Comparison of ENCODE assay signal across 8 cellular contexts in the genomic region with DNA sequence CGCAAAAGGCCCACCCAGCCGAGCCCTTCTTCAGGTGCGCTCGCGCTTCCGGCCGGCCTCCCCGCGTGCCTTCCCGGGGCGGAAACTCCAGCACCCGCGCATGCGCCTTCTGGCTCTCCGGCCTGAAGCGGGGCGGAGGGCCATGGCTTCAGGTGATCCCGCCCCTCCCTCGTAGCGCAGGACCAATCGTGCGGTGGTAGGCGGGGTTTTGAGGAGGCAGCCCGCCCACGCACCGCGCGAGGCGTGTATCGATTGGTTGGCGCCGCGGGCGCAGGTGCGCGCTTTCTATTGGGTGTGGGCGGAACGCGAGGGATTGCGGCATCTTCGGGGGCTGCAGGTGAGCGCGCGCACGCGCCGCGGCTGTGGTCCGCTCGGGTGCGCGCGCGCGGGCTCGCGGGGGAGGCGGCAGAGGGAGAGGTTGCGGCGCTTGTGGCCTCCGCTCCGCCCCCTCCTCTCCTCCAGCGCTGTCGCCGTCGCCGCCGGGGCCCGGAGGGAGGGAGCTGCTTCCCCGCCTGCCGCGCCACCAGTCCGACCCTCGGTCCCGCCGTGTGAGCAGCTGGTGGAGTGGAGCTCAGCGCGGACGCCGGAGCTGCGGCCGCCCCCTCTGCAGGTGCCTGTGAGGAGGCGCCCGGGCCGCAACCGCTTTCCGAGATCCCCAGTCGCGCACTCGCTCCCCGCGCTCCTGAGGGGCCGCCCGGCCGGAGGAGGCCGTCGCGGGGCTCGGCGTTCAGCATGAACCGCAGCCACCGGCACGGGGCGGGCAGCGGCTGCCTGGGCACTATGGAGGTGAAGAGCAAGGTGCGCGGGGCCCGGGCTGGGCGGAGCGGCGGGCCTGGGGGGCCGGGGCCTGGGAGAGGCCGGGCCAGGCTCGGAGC. TPM values are rescaled to one million over a fixed set of nuclear protein-coding genes. Genes with fewer than 3 reads are reported as not detected.
A peak's percentile ranks its signal among the peaks of the same experiment; 100 is the strongest.
DNase-seq lines count a peak whose midpoint lies in the region; ATAC-seq and TF ChIP-seq lines count a peak whose summit lies in the region.

A gene with protein sequence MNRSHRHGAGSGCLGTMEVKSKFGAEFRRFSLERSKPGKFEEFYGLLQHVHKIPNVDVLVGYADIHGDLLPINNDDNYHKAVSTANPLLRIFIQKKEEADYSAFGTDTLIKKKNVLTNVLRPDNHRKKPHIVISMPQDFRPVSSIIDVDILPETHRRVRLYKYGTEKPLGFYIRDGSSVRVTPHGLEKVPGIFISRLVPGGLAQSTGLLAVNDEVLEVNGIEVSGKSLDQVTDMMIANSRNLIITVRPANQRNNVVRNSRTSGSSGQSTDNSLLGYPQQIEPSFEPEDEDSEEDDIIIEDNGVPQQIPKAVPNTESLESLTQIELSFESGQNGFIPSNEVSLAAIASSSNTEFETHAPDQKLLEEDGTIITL (plus strand): TSS at position 526 of the 875 bp plus-strand sequence. CDS start 207 bp downstream, at position 733.

- no peak for TF ChIP-seq EP300 in Ishikawa (IDR thresholded peaks at IDR 0.05; ENCODE audit: borderline replicate concordance)

- peak within 1 kb of the TSS; percentile 92 for H3K4me3 ChIP-seq in epithelial cell of proximal tubule (ENCODE audit: low read depth, low read length)

- ATAC-seq in GM21717 (IDR thresholded peaks at IDR 0.05; ENCODE audit: unreplicated experiment) = peak; percentile 80

- TF ChIP-seq CTCF in epithelial cell of proximal tubule (conservative IDR thresholded peaks at IDR 0.05; ENCODE audit: low read depth, low read length) = no peak

- DNase-seq in DMS53 (lab: John Stamatoyannopoulos, UW) = peak; percentile 100
- peak; percentile 98 for DNase-seq in OCI-M1 (lab: John Stamatoyannopoulos, UW)
- DNase-seq in activated T-cell treated with anti-CD3 and anti-CD28 coated beads for 48 hours (ENCODE audit: low read depth) = peak; percentile 99
- DNase-seq in epithelial cell of proximal tubule (ENCODE audit: low read depth) = no peak
- peak; percentile 97 for DNase-seq in mucosa of gallbladder (ENCODE audit: low spot score)
- DNase-seq in stimulated activated CD8-positive, alpha-beta memory T cell treated with anti-CD3 and anti-CD28 coated beads, Interleukin-4, amount 100 ng/mL, for 1 hour (ENCODE audit: low read depth in 2 of 2, low spot score in 1 of 2) = peak; percentile 97 to 99

- TF ChIP-seq RAD21 in Ishikawa (IDR thresholded peaks at IDR 0.05; ENCODE audit: low read depth) = no peak

TF ChIP-seq in Ishikawa, 13 proteins besides CTCF, POLR2A, EP300 and RAD21:
- TF ChIP-seq TEAD4 (IDR thresholded peaks at IDR 0.05) (no peak; the same call in 1 of the 2 replicates), TAF1 (IDR thresholded peaks at IDR 0.05; ENCODE audit: low read depth) (no peak), EGR1 (IDR thresholded peaks at IDR 0.05) (peak; percentile 99), CREB1 (IDR thresholded peaks at IDR 0.05; ENCODE audit: low read depth) (no peak), CEBPB (IDR thresholded peaks at IDR 0.05) (peak; percentile 79), TCF12 (IDR thresholded peaks at IDR 0.05; ENCODE audit: low read depth) (peak; percentile 5; the same call in 1 of the 2 replicates), NFIC (IDR thresholded peaks at IDR 0.05) (no peak), FOXM1 (IDR thresholded peaks at IDR 0.05; ENCODE audit: borderline replicate concordance, low read depth) (no peak), ZBTB7A (IDR thresholded peaks at IDR 0.05; ENCODE audit: low read depth) (peak; percentile 80; the same call in 1 of the 2 replicates), YY1 (IDR thresholded peaks at IDR 0.05; ENCODE audit: low read depth) (no peak; the same call in 1 of the 2 replicates)
- TF ChIP-seq, protein P1, sequence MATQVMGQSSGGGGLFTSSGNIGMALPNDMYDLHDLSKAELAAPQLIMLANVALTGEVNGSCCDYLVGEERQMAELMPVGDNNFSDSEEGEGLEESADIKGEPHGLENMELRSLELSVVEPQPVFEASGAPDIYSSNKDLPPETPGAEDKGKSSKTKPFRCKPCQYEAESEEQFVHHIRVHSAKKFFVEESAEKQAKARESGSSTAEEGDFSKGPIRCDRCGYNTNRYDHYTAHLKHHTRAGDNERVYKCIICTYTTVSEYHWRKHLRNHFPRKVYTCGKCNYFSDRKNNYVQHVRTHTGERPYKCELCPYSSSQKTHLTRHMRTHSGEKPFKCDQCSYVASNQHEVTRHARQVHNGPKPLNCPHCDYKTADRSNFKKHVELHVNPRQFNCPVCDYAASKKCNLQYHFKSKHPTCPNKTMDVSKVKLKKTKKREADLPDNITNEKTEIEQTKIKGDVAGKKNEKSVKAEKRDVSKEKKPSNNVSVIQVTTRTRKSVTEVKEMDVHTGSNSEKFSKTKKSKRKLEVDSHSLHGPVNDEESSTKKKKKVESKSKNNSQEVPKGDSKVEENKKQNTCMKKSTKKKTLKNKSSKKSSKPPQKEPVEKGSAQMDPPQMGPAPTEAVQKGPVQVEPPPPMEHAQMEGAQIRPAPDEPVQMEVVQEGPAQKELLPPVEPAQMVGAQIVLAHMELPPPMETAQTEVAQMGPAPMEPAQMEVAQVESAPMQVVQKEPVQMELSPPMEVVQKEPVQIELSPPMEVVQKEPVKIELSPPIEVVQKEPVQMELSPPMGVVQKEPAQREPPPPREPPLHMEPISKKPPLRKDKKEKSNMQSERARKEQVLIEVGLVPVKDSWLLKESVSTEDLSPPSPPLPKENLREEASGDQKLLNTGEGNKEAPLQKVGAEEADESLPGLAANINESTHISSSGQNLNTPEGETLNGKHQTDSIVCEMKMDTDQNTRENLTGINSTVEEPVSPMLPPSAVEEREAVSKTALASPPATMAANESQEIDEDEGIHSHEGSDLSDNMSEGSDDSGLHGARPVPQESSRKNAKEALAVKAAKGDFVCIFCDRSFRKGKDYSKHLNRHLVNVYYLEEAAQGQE (IDR thresholded peaks at IDR 0.05; ENCODE audit: low read depth) = no peak
- TF ChIP-seq, protein P2, sequence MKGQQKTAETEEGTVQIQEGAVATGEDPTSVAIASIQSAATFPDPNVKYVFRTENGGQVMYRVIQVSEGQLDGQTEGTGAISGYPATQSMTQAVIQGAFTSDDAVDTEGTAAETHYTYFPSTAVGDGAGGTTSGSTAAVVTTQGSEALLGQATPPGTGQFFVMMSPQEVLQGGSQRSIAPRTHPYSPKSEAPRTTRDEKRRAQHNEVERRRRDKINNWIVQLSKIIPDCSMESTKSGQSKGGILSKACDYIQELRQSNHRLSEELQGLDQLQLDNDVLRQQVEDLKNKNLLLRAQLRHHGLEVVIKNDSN (IDR thresholded peaks at IDR 0.05) = peak; percentile 52
- TF ChIP-seq, protein P3, sequence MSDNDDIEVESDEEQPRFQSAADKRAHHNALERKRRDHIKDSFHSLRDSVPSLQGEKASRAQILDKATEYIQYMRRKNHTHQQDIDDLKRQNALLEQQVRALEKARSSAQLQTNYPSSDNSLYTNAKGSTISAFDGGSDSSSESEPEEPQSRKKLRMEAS (IDR thresholded peaks at IDR 0.05) = peak; percentile 66

RNA-seq across cellular contexts. Expression of the gene that starts here (rescaled TPM):
- total RNA-seq in epithelial cell of proximal tubule = 17.1 and 44.4 TPM in 2 replicates
- 41.1 TPM for total RNA-seq in mucosa of gallbladder
